In the genomic region with DNA sequence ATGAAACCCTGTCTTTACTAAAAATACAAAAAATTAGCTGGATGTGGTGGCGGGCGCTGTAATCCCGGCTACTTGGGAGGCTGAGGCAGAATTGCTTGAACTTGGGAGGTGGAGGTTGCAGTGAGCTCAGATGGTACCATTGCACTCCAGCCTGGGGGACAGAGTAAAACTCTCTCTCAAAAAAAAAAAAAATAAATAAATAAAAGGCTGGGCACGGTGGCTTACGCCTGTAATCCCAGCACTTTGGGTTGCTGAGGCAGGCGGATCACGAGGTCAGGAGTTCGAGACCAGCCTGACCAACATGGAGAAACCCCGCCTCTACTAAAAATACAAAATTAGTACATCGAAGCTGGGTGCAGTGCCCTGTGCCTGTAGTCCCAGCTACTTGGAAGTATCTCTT, we compare ENCODE assay signal across 1 cellular context.
TF ChIP-seq lines count a peak whose summit lies in the region.

No MANE protein-coding gene starts in this region.

TF ChIP-seq in HEK293, 187 proteins besides CTCF, POLR2A, EP300 and RAD21:
- TF ChIP-seq SCRT2 (tag by site-specific recombination; IDR thresholded peaks at IDR 0.05): 0 out of 2 replicates have a peak, but pooled peaks have one; percentile 6
- TF ChIP-seq, protein P1, sequence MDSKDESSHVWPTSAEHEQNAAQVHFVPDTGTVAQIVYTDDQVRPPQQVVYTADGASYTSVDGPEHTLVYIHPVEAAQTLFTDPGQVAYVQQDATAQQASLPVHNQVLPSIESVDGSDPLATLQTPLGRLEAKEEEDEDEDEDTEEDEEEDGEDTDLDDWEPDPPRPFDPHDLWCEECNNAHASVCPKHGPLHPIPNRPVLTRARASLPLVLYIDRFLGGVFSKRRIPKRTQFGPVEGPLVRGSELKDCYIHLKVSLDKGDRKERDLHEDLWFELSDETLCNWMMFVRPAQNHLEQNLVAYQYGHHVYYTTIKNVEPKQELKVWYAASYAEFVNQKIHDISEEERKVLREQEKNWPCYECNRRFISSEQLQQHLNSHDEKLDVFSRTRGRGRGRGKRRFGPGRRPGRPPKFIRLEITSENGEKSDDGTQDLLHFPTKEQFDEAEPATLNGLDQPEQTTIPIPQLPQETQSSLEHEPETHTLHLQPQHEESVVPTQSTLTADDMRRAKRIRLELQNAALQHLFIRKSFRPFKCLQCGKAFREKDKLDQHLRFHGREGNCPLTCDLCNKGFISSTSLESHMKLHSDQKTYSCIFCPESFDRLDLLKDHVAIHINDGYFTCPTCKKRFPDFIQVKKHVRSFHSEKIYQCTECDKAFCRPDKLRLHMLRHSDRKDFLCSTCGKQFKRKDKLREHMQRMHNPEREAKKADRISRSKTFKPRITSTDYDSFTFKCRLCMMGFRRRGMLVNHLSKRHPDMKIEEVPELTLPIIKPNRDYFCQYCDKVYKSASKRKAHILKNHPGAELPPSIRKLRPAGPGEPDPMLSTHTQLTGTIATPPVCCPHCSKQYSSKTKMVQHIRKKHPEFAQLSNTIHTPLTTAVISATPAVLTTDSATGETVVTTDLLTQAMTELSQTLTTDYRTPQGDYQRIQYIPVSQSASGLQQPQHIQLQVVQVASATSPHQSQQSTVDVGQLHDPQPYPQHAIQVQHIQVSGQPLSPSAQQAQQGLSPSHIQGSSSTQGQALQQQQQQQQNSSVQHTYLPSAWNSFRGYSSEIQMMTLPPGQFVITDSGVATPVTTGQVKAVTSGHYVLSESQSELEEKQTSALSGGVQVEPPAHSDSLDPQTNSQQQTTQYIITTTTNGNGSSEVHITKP (tag by site-specific recombination; IDR thresholded peaks at IDR 0.05): peak; percentile 83
TF ChIP-seq in HEK293: peak in this region for 2; not testable (repeated sequence) for 185.
